Comparison of ENCODE assay signal across 20 cellular contexts in genomic region chr16:5506021-5506420, GRCh38.
"Had no signal": no experiment of that assay in that cellular context is flagged by ENCODE, and none has a peak within 500 bp of the region (broad histone marks: within the 10 kb centered on the region; RNA-seq: fewer than 3 reads in every experiment).

No MANE protein-coding gene starts in this region.

- DNase-seq: cerebellar nuclear complex; esophagus squamous epithelium; foreskin fibroblast; glutamatergic neuron; left colon; left ventricle myocardium superior; mesenchymal stem cell; midbrain; ovary; small intestine; stimulated activated CD4-positive, alpha-beta T cell treated with anti-CD3 and anti-CD28 coated beads, Interleukin-12 subunit alpha, Interleukin-12 subunit beta, amount 100 ng/mL, for 4 hours; stimulated activated naive CD4-positive, alpha-beta T cell; stomach; substantia nigra; trophoblast cell had no signal

- H3K27ac Mint-ChIP-seq: dendritic cell treated with granulocyte-macrophage colony-stimulating factor and Interleukin-4, amounts not matched to agents 40 ng/mL and 50 ng/mL, for 4 days; natural killer cell treated with Interleukin-12 subunit alpha and Interleukin-12 subunit beta and Interleukin-15 and Interleukin-18, amount 100 ng/mL, for 72 hours had no signal

- H3K27me3 ChIP-seq: ovary had no signal

- H3K4me3 ChIP-seq: esophagus squamous epithelium, gastroesophageal sphincter, lung, ovary, prostate gland, stomach had no signal

- ATAC-seq: gastroesophageal sphincter; left colon; left ventricle myocardium superior; natural killer cell treated with Interleukin-12 subunit alpha and Interleukin-12 subunit beta and Interleukin-15 and Interleukin-18, amount 100 ng/mL, for 72 hours had no signal

- H3K9me3 Mint-ChIP-seq: dendritic cell treated with granulocyte-macrophage colony-stimulating factor and Interleukin-4, amounts not matched to agents 40 ng/mL and 50 ng/mL, for 4 days; natural killer cell treated with Interleukin-12 subunit alpha and Interleukin-12 subunit beta and Interleukin-15 and Interleukin-18, amount 100 ng/mL, for 72 hours had no signal

- H3K4me3 Mint-ChIP-seq: dendritic cell treated with granulocyte-macrophage colony-stimulating factor and Interleukin-4, amounts not matched to agents 40 ng/mL and 50 ng/mL, for 4 days; natural killer cell treated with Interleukin-12 subunit alpha and Interleukin-12 subunit beta and Interleukin-15 and Interleukin-18, amount 100 ng/mL, for 72 hours had no signal

- H3K27ac ChIP-seq: esophagus squamous epithelium, gastroesophageal sphincter, ovary, prostate gland, stomach had no signal

- H3K27me3 Mint-ChIP-seq: dendritic cell treated with granulocyte-macrophage colony-stimulating factor and Interleukin-4, amounts not matched to agents 40 ng/mL and 50 ng/mL, for 4 days had no signal

- H3K36me3 Mint-ChIP-seq: natural killer cell treated with Interleukin-12 subunit alpha and Interleukin-12 subunit beta and Interleukin-15 and Interleukin-18, amount 100 ng/mL, for 72 hours had no signal
